1 cellular context compared by ENCODE assay signal in genomic region chr4:158722917-158723793, GRCh38.
A peak's percentile ranks its signal among the peaks of the same experiment; 100 is the strongest.
TF ChIP-seq lines count a peak whose summit lies in the region.

PPID (minus strand) TSS chr4:158723396; CDS start chr4:158723288, 108 bp downstream.

TF ChIP-seq in HepG2, 621 proteins besides CTCF, POLR2A, EP300 and RAD21 (continued from another document and continues in another):
- no peak for TF ChIP-seq ZBTB14 (CRISPR knock-in tag; IDR thresholded peaks at IDR 0.05)
- peak; percentile 97 for TF ChIP-seq ASH2L (IDR thresholded peaks at IDR 0.05; ENCODE audit: insufficient read length, low read depth, low read length)
- peak; percentile 92 for TF ChIP-seq ZFP37 (CRISPR knock-in tag; IDR thresholded peaks at IDR 0.05; ENCODE audit: borderline replicate concordance)
- TF ChIP-seq MIER2 (CRISPR knock-in tag; IDR thresholded peaks at IDR 0.05) = no peak
- TF ChIP-seq ZNF326 (CRISPR knock-in tag; IDR thresholded peaks at IDR 0.05; ENCODE audit: borderline replicate concordance) = 0 out of 2 replicates have a peak, but pooled peaks have one; percentile 42
- peak; percentile 82; the same call in 1 of the 2 replicates for TF ChIP-seq ZNF556 (CRISPR knock-in tag; IDR thresholded peaks at IDR 0.05; ENCODE audit: borderline replicate concordance)
- 0 out of 2 replicates have a peak, but pooled peaks have one; percentile 41 for TF ChIP-seq PRDM15 (CRISPR knock-in tag; IDR thresholded peaks at IDR 0.05)
- no peak for TF ChIP-seq USF2 (IDR thresholded peaks at IDR 0.05; ENCODE audit: low read depth, low read length)
- no peak for TF ChIP-seq USF2 (CRISPR knock-in tag; IDR thresholded peaks at IDR 0.05; ENCODE audit: borderline replicate concordance)
- TF ChIP-seq ZNF709 (CRISPR knock-in tag; IDR thresholded peaks at IDR 0.05) = peak; percentile 78
- TF ChIP-seq PRPF4 (IDR thresholded peaks at IDR 0.05; ENCODE audit: low read depth, low read length, poor library complexity, severe bottlenecking) = no peak
- peak; percentile 77; the same call in 1 of the 2 replicates for TF ChIP-seq TFE3 (CRISPR knock-in tag; IDR thresholded peaks at IDR 0.05)
- no peak for TF ChIP-seq ZNF615 (CRISPR knock-in tag; IDR thresholded peaks at IDR 0.05; ENCODE audit: borderline replicate concordance)
- TF ChIP-seq DRAP1 (CRISPR knock-in tag; IDR thresholded peaks at IDR 0.05) = peak; percentile 68
- peak; percentile 35; the same call in 1 of the 2 replicates for TF ChIP-seq ATF7-NPFF (CRISPR knock-in tag; IDR thresholded peaks at IDR 0.05; ENCODE audit: low read depth)
- TF ChIP-seq ZNF704 (CRISPR knock-in tag; IDR thresholded peaks at IDR 0.05; ENCODE audit: borderline replicate concordance) = no peak
- TF ChIP-seq KDM1A (CRISPR knock-in tag; IDR thresholded peaks at IDR 0.05) = no peak
- TF ChIP-seq ZNF382 (CRISPR knock-in tag; IDR thresholded peaks at IDR 0.05; ENCODE audit: borderline replicate concordance) = no peak
- TF ChIP-seq GZF1 (CRISPR knock-in tag; IDR thresholded peaks at IDR 0.05) = peak; percentile 65; the same call in 1 of the 2 replicates
- TF ChIP-seq ZNF7 (CRISPR knock-in tag; IDR thresholded peaks at IDR 0.05) = no peak
- TF ChIP-seq CENPX (CRISPR knock-in tag; IDR thresholded peaks at IDR 0.05) = no peak
- peak; percentile 87 for TF ChIP-seq ZNF547 (CRISPR knock-in tag; IDR thresholded peaks at IDR 0.05)
- no peak; the same call in 1 of the 2 replicates for TF ChIP-seq ZNF546 (CRISPR knock-in tag; conservative IDR thresholded peaks at IDR 0.05)
- TF ChIP-seq NFE2L1 (CRISPR knock-in tag; IDR thresholded peaks at IDR 0.05; ENCODE audit: borderline replicate concordance) = no peak
- TF ChIP-seq TRAFD1 (CRISPR knock-in tag; IDR thresholded peaks at IDR 0.05; ENCODE audit: borderline replicate concordance) = no peak
- peak; percentile 19; the same call in 1 of the 2 replicates for TF ChIP-seq SNAPC4 (CRISPR knock-in tag; IDR thresholded peaks at IDR 0.05)
- TF ChIP-seq NRL (CRISPR knock-in tag; IDR thresholded peaks at IDR 0.05; ENCODE audit: borderline replicate concordance) = no peak
- no peak for TF ChIP-seq PAF1 (CRISPR knock-in tag; IDR thresholded peaks at IDR 0.05)
